ENCODE assay signal across 1 cellular context in the genomic region with DNA sequence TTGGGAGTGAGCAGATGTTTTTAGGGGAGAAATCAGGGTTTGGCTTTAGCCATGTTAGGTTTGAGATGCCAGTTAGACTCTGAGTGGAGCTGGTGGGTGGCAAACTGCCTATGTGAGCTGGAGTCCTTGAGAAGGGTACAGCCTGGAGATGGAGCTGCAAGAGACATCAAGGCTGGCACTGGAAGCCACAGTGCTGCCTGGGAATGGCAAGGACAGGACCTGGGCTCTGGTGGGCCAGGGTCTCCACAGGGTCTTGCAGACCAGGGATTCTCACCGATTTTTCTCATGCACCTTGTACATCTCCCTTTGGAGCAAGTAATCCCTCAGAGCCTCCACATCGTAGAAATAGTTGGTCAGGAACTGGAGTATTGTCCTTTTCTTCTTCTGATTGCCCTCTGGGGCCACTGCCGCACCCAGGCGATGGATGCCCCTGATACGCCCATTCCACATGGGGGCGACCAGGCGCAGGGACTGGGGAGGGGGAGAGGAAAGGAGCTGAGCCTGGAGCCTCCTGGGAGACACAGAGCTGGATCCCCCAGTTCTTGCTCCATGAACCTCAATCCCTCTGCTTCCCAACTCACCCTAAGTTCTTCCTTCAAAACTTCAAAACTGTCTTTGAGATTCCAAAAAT.
TF ChIP-seq lines count a peak whose summit lies in the region.

No MANE protein-coding gene starts in this region.

TF ChIP-seq in A549, 52 proteins besides CTCF, POLR2A, EP300 and RAD21:
- TF ChIP-seq NPAS2 (CRISPR knock-in tag; IDR thresholded peaks at IDR 0.05; ENCODE audit: borderline replicate concordance) (no peak), HDAC2 (IDR thresholded peaks at IDR 0.05) (no peak), ZNF302 (CRISPR knock-in tag; IDR thresholded peaks at IDR 0.05) (no peak), ESRRA (IDR thresholded peaks at IDR 0.05; ENCODE audit: borderline replicate concordance, low read length) (no peak), BHLHE40 (IDR thresholded peaks at IDR 0.05; ENCODE audit: low read depth, low read length) (no peak), NFE2L2 (conservative IDR thresholded peaks at IDR 0.05; ENCODE audit: low read length) (no peak), GATA3 (IDR thresholded peaks at IDR 0.05; ENCODE audit: borderline replicate concordance) (no peak), RNF2 (IDR thresholded peaks at IDR 0.05; ENCODE audit: borderline replicate concordance, low read depth) (no peak), HMGXB4 (CRISPR knock-in tag; IDR thresholded peaks at IDR 0.05; ENCODE audit: borderline replicate concordance) (no peak), SREBF2 (IDR thresholded peaks at IDR 0.05) (no peak), KDM5A (IDR thresholded peaks at IDR 0.05) (no peak), ATOH8 (CRISPR knock-in tag; IDR thresholded peaks at IDR 0.05; ENCODE audit: low read depth) (no peak), EHMT2 (IDR thresholded peaks at IDR 0.05; ENCODE audit: low read depth) (no peak), ZSCAN20 (CRISPR knock-in tag; IDR thresholded peaks at IDR 0.05) (no peak)
TF ChIP-seq in A549: peak in this region for 0.
